In the genomic region with DNA sequence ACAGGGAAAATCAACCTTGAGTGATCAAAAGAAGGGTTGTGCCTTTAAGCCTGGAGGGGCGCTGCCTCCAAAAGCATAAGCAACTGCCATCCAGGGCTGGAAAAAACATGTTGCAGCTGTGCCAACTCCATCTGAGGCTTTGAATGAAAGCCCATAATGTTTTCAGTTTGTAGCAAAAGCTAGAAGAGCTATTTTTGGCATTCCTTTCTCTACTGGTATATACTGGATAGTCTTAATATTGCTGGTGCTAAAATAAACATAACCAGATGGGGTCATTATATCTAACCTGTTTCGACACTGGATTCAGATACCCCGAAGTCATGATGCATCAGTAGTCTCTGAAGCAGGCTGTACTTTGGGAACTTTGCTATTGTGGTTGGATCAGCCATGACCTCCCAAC, we compare ENCODE assay signal across 9 cellular contexts. TPM values are rescaled to one million over a fixed set of nuclear protein-coding genes. Genes with fewer than 3 reads are reported as not detected.
A peak's percentile ranks its signal among the peaks of the same experiment; 100 is the strongest.
DNase-seq lines count a peak whose midpoint lies in the region; ATAC-seq, FAIRE-seq and TF ChIP-seq lines count a peak whose summit lies in the region.
"Had no signal": no experiment of that assay in that cellular context is flagged by ENCODE, and none has a peak within 500 bp of the region (broad histone marks: within the 10 kb centered on the region; RNA-seq: fewer than 3 reads in every experiment).

No MANE protein-coding gene starts in this region.

- no peaks in the 10 kb centered on the region for H4K20me1 ChIP-seq in GM23248 (ENCODE audit: insufficient read depth)

- peaks cover 46% of the 10 kb centered on the region for H3F3A ChIP-seq in GM23248 (ENCODE audit: insufficient read depth)

- peak overlapping the region; percentile 56 to 92 (median 77) for H3K27ac Mint-ChIP-seq in immature natural killer cell

- peak overlapping the region; percentile 61 for H3K4me2 ChIP-seq in GM23248 (ENCODE audit: unreplicated experiment)

- H3K27ac ChIP-seq in GM23248 (peak overlapping the region; percentile 93), ascending aorta (peak overlapping the region; percentile 14 to 28), substantia nigra (ENCODE audit: low read depth, low read length, poor library complexity, severe bottlenecking) (peak overlapping the region; percentile 64), small intestine (ENCODE audit: low read depth in 1 of 2, low read length in 1 of 2) (peak overlapping the region in 1 of 2 donors; percentile 59)

- in situ Hi-C loops in GM23248 (cut with MboI) = no loop called here

- intact Hi-C loops in ascending aorta (cut with DNase I) = no loop called here

- H3K9me3 Mint-ChIP-seq in immature natural killer cell = no peaks in the 10 kb centered on the region
- H3K9me3 Mint-ChIP-seq: activated T-helper 1 cell treated with anti-CD3 and anti-CD28 coated beads, Interleukin-12 subunit alpha, Interleukin-12 subunit beta, Interleukin-2, Interleukin-4 antibody, amounts not matched to agents 30 ng/mL and 10 ng/mL and 1 ng/mL, durations not matched to agents 14 hours and 24 hours and 36 hours had no signal

- H3K4me3 Mint-ChIP-seq in immature natural killer cell = peak overlapping the region in 1 of 5 donors; percentile 5
- H3K4me3 Mint-ChIP-seq: activated T-helper 1 cell treated with anti-CD3 and anti-CD28 coated beads, Interleukin-12 subunit alpha, Interleukin-12 subunit beta, Interleukin-2, Interleukin-4 antibody, amounts not matched to agents 30 ng/mL and 10 ng/mL and 1 ng/mL, durations not matched to agents 14 hours and 24 hours and 36 hours had no signal

- H3K27me3 ChIP-seq in GM23248 (replicated peaks; ENCODE audit: insufficient read depth) (no peaks in the 10 kb centered on the region), ascending aorta (no peaks in the 10 kb centered on the region), small intestine (ENCODE audit: control insufficient read depth in 2 of 2, insufficient read depth in 2 of 2, low read length in 2 of 2) (no peaks in the 10 kb centered on the region)

- ATAC-seq in GM21528 (IDR thresholded peaks at IDR 0.05; ENCODE audit: low FRiP score, unreplicated experiment) = no peak
- no peak for ATAC-seq in activated CD4-positive, CD25-positive, alpha-beta regulatory T cell treated with anti-CD3 and anti-CD28 coated beads, Interleukin-2, amount 50 U/mL, for 24 hours

- FAIRE-seq in small intestine (lab: Jason Lieb, UNC) (no peak), urothelium cell line (lab: Jason Lieb, UNC) (no peak)

- H3K36me3 ChIP-seq in GM23248 (ENCODE audit: low read depth) (no peaks in the 10 kb centered on the region), ascending aorta (peaks cover 0 to 5% of the 10 kb centered on the region in 2 donors), small intestine (ENCODE audit: control insufficient read depth in 2 of 2, insufficient read depth in 2 of 2, low read length in 2 of 2) (peaks cover 3 to 4% of the 10 kb centered on the region in 2 donors)

- 10 to 12% methylated on average over 3 of the region's 3 CpGs for WGBS in GM23248 (ENCODE audit: low coverage in 1 of 2, low lambda C conversion rate in 2 of 2, missing lambda C conversion rate in 2 of 2), 2 experiments
- 58 to 81% (median 76%) methylated on average over 3 of the region's 3 CpGs for WGBS in small intestine, 3 donors

- peaks cover 0 to 7% (median 2%) of the 10 kb centered on the region in 3 donors for H3K27me3 Mint-ChIP-seq in immature natural killer cell (ENCODE audit: low read depth in 3 of 3)

- DNase-seq in GM23248 (peak; percentile 83), ascending aorta (ENCODE audit: low spot score in 2 of 2) (no peak), immature natural killer cell (no peak), substantia nigra (lab: John Stamatoyannopoulos, UW) (peak in 8 of 49 donors; percentile 1 to 24 (median 6)), small intestine (no peak), urothelium cell line (ENCODE audit: low spot score) (no peak)

- no peaks in the 10 kb centered on the region for H3K9me3 ChIP-seq in GM23248 (ENCODE audit: low read depth)
- H3K9me3 ChIP-seq in ascending aorta = no peaks in the 10 kb centered on the region
- no peaks in the 10 kb centered on the region for H3K9me3 ChIP-seq in small intestine (ENCODE audit: control insufficient read depth, low read depth)

- H3K9me2 ChIP-seq in GM23248 (ENCODE audit: insufficient read depth) = no peaks in the 10 kb centered on the region

- peak overlapping the region; percentile 35; the same call in 1 of the 2 replicates for H2AFZ ChIP-seq in GM23248

- H3K9ac ChIP-seq in GM23248 = peak overlapping the region; percentile 76

- TF ChIP-seq CTCF in ascending aorta (IDR thresholded peaks at IDR 0.05) = no peak

- H3K79me2 ChIP-seq in GM23248 (ENCODE audit: insufficient read depth) = peaks cover 69% of the 10 kb centered on the region

- no peak overlapping the region for H3K4me3 ChIP-seq in GM23248
- H3K4me3 ChIP-seq in ascending aorta = peak overlapping the region; percentile 4 to 11
- H3K4me3 ChIP-seq in small intestine (ENCODE audit: low read depth in 1 of 2, low read length in 2 of 2) = no peak overlapping the region

- peaks cover 54% of the 10 kb centered on the region for H3K4me1 ChIP-seq in GM23248 (ENCODE audit: insufficient read depth)
- H3K4me1 ChIP-seq in ascending aorta = peaks cover 7 to 24% of the 10 kb centered on the region in 2 donors
- peaks cover 8 to 29% of the 10 kb centered on the region in 2 donors for H3K4me1 ChIP-seq in small intestine (ENCODE audit: control insufficient read depth in 2 of 2, insufficient read depth in 1 of 2, low read depth in 1 of 2, low read length in 1 of 2)

- peaks cover 77 to 81% of the 10 kb centered on the region in 2 donors for H3K4me1 Mint-ChIP-seq in immature natural killer cell

- H3K36me3 Mint-ChIP-seq in immature natural killer cell = peaks cover 4 to 9% (median 5%) of the 10 kb centered on the region in 3 donors

RNA-seq across cellular contexts. Expression of gene ANXA4, which starts 25.1 kb away (rescaled TPM):
- total RNA-seq in GM23248 (2014; rRNA removed; shearing (Covaris generic)) = 31.0 and 35.7 TPM in 2 replicates
- 113 and 122 TPM in 2 replicates for polyA plus RNA-seq in GM23248 (2016; fragmentation: Nextera tagmentation; extraction: Ambion mirVana)
- total RNA-seq in ascending aorta = 29.1 TPM
- polyA plus RNA-seq in immature natural killer cell = 10 to 100 TPM; 80.8 to 86.1 (median 85.5) TPM
- polyA plus RNA-seq in small intestine = 100 to 1,000 TPM; 289 to 317 (median 309) TPM

Comparison
In these comparisons a context has a peak if more than half of its experiments do, and no peak if none do; other contexts are left out.
1. H3K4me3 ChIP-seq: peak in ascending aorta (2 of 2); none in GM23248 (single experiment) and small intestine (0 of 2).